In the genomic region with DNA sequence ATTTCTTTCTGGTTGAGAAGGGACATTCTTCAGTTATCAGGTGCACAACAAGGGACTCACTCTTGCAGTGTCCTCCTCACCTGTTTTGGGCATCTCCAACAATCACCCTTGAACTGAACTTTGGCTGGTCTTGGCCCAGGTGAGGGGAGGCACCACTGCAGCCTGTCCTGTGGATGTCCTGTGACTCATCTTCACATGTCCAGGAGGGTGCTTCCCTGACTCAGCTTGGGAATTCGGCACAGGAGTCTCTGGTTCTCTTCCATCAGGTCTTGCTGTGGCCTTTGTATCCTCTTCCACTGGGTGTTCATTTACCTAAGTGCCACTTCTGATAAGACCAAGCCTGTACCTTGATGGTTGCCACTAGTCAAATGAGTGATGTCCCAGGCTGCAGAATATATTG, we compare ENCODE assay signal across 8 cellular contexts.
"Had no signal": no experiment of that assay in that cellular context is flagged by ENCODE, and none has a peak within 500 bp of the region (broad histone marks: within the 10 kb centered on the region; RNA-seq: fewer than 3 reads in every experiment).

No MANE protein-coding gene starts in this region.

- H3K27ac ChIP-seq: GM23248 had no signal

- H3K36me3 ChIP-seq: HAP-1 had no signal

- H3K4me1 ChIP-seq: HAP-1 had no signal

- ATAC-seq: HCT116, K562 had no signal

- H3K9me3 ChIP-seq: HAP-1 had no signal

- DNase-seq: GM23248, GOT3, H7, HFFc6, IMR-90 had no signal

- H3K4me3 ChIP-seq: GM23248, HAP-1, K562 had no signal
